Comparison of ENCODE assay signal across 20 cellular contexts in the genomic region with DNA sequence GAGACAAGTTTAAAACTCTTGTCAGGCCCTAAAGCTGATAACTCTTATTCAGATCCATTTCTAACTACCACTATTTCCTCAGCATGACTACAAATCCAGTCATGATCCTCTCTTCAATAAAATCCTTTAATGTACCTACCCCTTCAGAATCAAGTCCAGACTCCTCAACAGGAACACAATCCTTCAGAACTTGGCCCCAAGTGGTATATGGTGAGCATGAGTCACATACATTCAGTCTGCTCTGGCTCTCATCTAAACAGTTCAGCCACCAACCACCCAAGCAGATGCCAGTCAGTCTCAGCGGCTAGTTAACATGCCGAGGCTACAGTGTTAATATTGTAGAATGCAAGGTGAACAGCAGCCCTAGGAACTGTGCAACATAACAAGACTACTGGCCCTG. TPM values are rescaled to one million over a fixed set of nuclear protein-coding genes. Genes with fewer than 3 reads are reported as not detected.
DNase-seq lines count a peak whose midpoint lies in the region; ATAC-seq and TF ChIP-seq lines count a peak whose summit lies in the region.
"Had no signal": no experiment of that assay in that cellular context is flagged by ENCODE, and none has a peak within 500 bp of the region (broad histone marks: within the 10 kb centered on the region; RNA-seq: fewer than 3 reads in every experiment).

No MANE protein-coding gene starts in this region.

- TF ChIP-seq EP300 in stomach (IDR thresholded peaks at IDR 0.05) = no peak
- TF ChIP-seq EP300 in tibial nerve (IDR thresholded peaks at IDR 0.05) = no peak

- no peaks in the 10 kb centered on the region for H3K79me2 ChIP-seq in ACC112 (ENCODE audit: control insufficient read depth, insufficient read depth, low read length, unreplicated experiment)

- H2AFZ ChIP-seq in ACC112 (ENCODE audit: low read length, unreplicated experiment) = no peak overlapping the region

- H3K9me3 ChIP-seq in stomach (no peaks in the 10 kb centered on the region), Peyer's patch (no peaks in the 10 kb centered on the region), tibial nerve (no peaks in the 10 kb centered on the region)
- H3K9me3 ChIP-seq: psoas muscle had no signal

- H3K27me3 ChIP-seq in ACC112 (ENCODE audit: insufficient read depth, low read length) (no peaks in the 10 kb centered on the region), foreskin keratinocyte (no peaks in the 10 kb centered on the region), stomach (no peaks in the 10 kb centered on the region), Peyer's patch (no peaks in the 10 kb centered on the region), tibial nerve (no peaks in the 10 kb centered on the region)

- WGBS in stomach, 5 donors = 89 to 100% (median 95%) methylated on average over 2 of the region's 2 CpGs
- WGBS in tibial nerve, 2 donors = 94 to 96% methylated on average over 2 of the region's 2 CpGs

- no peak for TF ChIP-seq POLR2A in stomach (IDR thresholded peaks at IDR 0.05)
- TF ChIP-seq POLR2A in Peyer's patch (IDR thresholded peaks at IDR 0.05) = no peak
- TF ChIP-seq POLR2A in tibial nerve (IDR thresholded peaks at IDR 0.05) = no peak

- DNase-seq in HT1080 (ENCODE audit: low read depth) = peak; percentile 1
- peak; percentile 43 for DNase-seq in astrocyte of the hippocampus (ENCODE audit: low read depth, low spot score)
- peak; percentile 90 to 96 for DNase-seq in foreskin keratinocyte
- no peak for DNase-seq in stomach
- no peak for DNase-seq in Peyer's patch
- no peak for DNase-seq in NCI-H1092 (lab: John Stamatoyannopoulos, UW)
- DNase-seq in tibial nerve (ENCODE audit: low spot score in 2 of 2) = no peak
- DNase-seq: ACHN; activated CD4-positive, CD25-positive, alpha-beta regulatory T cell; activated CD8-positive, alpha-beta memory T cell treated with anti-CD3 and anti-CD28 coated beads, Interleukin-2, amount 10 ng/mL, durations not matched to agents 7 days and 5 days; amniotic stem cell; CD4-positive, alpha-beta T cell; H7; immature natural killer cell; natural killer cell; NCI-H1694; NCI-H226; psoas muscle; T-helper 2 cell had no signal

- H3K36me3 ChIP-seq in ACC112 (ENCODE audit: insufficient read depth, low read length) (peaks cover 26% of the 10 kb centered on the region), stomach (peaks cover 60 to 97% (median 94%) of the 10 kb centered on the region in 4 donors), Peyer's patch (peaks cover 0 to 88% (median 3%) of the 10 kb centered on the region in 3 donors), tibial nerve (peaks cover 2 to 92% (median 15%) of the 10 kb centered on the region in 3 donors)

- peak; percentile 97 for ATAC-seq in foreskin keratinocyte
- ATAC-seq: activated CD8-positive, alpha-beta memory T cell treated with anti-CD3 and anti-CD28 coated beads, Interleukin-2, amount 10 ng/mL, durations not matched to agents 7 days and 5 days; natural killer cell; psoas muscle had no signal

- no peak for TF ChIP-seq CTCF in foreskin keratinocyte (conservative IDR thresholded peaks at IDR 0.05)
- TF ChIP-seq CTCF in stomach (IDR thresholded peaks at IDR 0.05) = no peak
- no peak for TF ChIP-seq CTCF in Peyer's patch (IDR thresholded peaks at IDR 0.05)
- no peak for TF ChIP-seq CTCF in tibial nerve (IDR thresholded peaks at IDR 0.05)

- intact Hi-C loops in stomach (cut with DNase I; ENCODE audit: low total_unique reads) = no loop called here

- no peak overlapping the region for H3K4me3 ChIP-seq in ACC112 (ENCODE audit: low read depth, low read length)
- H3K4me3 ChIP-seq in stomach = no peak overlapping the region
- no peak overlapping the region for H3K4me3 ChIP-seq in Peyer's patch
- no peak overlapping the region for H3K4me3 ChIP-seq in tibial nerve
- H3K4me3 ChIP-seq: psoas muscle had no signal

- H3K4me1 ChIP-seq in ACC112 (ENCODE audit: control insufficient read depth, insufficient read depth, low read length, unreplicated experiment) (peaks cover 8% of the 10 kb centered on the region), foreskin keratinocyte (peaks cover 16% of the 10 kb centered on the region), stomach (peaks cover 0 to 11% (median 6%) of the 10 kb centered on the region in 4 donors), Peyer's patch (no peaks in the 10 kb centered on the region), tibial nerve (peaks cover 0 to 17% (median 9%) of the 10 kb centered on the region in 4 donors)

- H3K27ac ChIP-seq in ACC112 (ENCODE audit: low read depth, low read length) (peak overlapping the region; percentile 7; the same call in 1 of the 2 replicates), foreskin keratinocyte (no peak overlapping the region), stomach (no peak overlapping the region), Peyer's patch (no peak overlapping the region), tibial nerve (peak overlapping the region in 1 of 4 donors; percentile 44)
- H3K27ac ChIP-seq: psoas muscle had no signal

RNA-seq across cellular contexts. Expression of gene LMAN2L, which starts 9.7 kb away (rescaled TPM):
- 7.5 and 7.7 TPM in 2 replicates for total RNA-seq in HT1080 (2014; rRNA removed; shearing (Covaris generic))
- 6.0 and 7.4 TPM in 2 replicates for polyA plus RNA-seq in HT1080 (2015; cell fraction: cytosol; rRNA removed)
- polyA plus RNA-seq in HT1080 (2015; cell fraction: nucleus; rRNA removed) = 8.5 and 9.1 TPM in 2 replicates
- total RNA-seq in foreskin keratinocyte = 16.4 and 17.0 TPM in 2 replicates
- polyA plus RNA-seq in foreskin keratinocyte = 13.6 and 15.1 TPM in 2 replicates
- total RNA-seq in stomach = 10 to 100 TPM in 2 of 5 donors, 1 to 10 TPM in 3; 1.4 to 17.1 (median 7.0) TPM
- polyA plus RNA-seq in stomach = 10 to 100 TPM in 1 of 3 donors, 1 to 10 TPM in 2; 1.4 to 11.4 (median 4.7) TPM
- total RNA-seq in Peyer's patch = 10 to 100 TPM in 2 of 4 donors, 1 to 10 TPM in 2; 9.4 to 12.5 (median 10.8) TPM
- total RNA-seq in tibial nerve = 10 to 100 TPM; 10.2 to 21.2 (median 16.8) TPM

RNA-seq across cellular contexts. Expression of gene CNNM4, which starts 30.5 kb away (rescaled TPM):
- 2.1 and 2.2 TPM in 2 replicates for total RNA-seq in HT1080 (2014; rRNA removed; shearing (Covaris generic))
- polyA plus RNA-seq in HT1080 (2015; cell fraction: cytosol; rRNA removed) = 2.1 and 2.3 TPM in 2 replicates
- 1.9 and 3.6 TPM in 2 replicates for polyA plus RNA-seq in HT1080 (2015; cell fraction: nucleus; rRNA removed)
- total RNA-seq in foreskin keratinocyte (7.4 and 7.9 TPM in 2 replicates), stomach (10 to 100 TPM in 1 of 5 donors, 1 to 10 TPM in 4; 1.2 to 26.6 (median 5.1) TPM), Peyer's patch (10 to 100 TPM; 19.0 to 53.9 (median 41.7) TPM), tibial nerve (10 to 100 TPM in 1 of 4 donors, 1 to 10 TPM in 3; 6.3 to 10.2 (median 7.9) TPM)
- polyA plus RNA-seq in foreskin keratinocyte (3.2 and 3.7 TPM in 2 replicates), stomach (1 to 10 TPM; 1.4 to 2.8 (median 2.1) TPM)

Comparison
In these comparisons a context has a peak if more than half of its experiments do, and no peak if none do; other contexts are left out.
1. DNase-seq: peak in HT1080 (single experiment), astrocyte of the hippocampus (single experiment) and foreskin keratinocyte (2 of 2); none in stomach (single experiment), Peyer's patch (0 of 3), NCI-H1092 (single experiment) and tibial nerve (0 of 2).